26 cellular contexts compared by ENCODE assay signal in the genomic region with DNA sequence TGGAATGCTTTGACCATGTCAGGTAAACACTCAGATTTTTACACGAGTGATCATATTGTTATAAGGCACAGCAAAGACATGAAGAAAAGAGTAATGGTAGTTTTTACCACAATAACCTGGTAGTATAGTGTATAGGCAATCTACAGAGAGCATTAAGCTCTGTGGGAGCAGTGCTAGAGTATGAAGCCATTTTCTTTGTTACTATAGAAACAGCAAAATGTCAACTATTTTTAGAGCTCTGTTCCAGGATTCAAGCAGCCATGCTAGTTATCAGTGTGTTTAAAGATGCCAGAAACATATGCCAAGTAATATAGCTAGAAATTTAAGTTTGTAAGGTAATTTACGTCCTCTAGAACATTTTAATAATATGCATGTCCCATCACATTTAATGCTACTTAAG.
A peak's percentile ranks its signal among the peaks of the same experiment; 100 is the strongest.
DNase-seq lines count a peak whose midpoint lies in the region; ATAC-seq and TF ChIP-seq lines count a peak whose summit lies in the region.
"Had no signal": no experiment of that assay in that cellular context is flagged by ENCODE, and none has a peak within 500 bp of the region (broad histone marks: within the 10 kb centered on the region; RNA-seq: fewer than 3 reads in every experiment).

No MANE protein-coding gene starts in this region.

- no peaks in the 10 kb centered on the region for H3K36me3 Mint-ChIP-seq in natural killer cell
- H3K36me3 Mint-ChIP-seq: CD8-positive, alpha-beta T cell had no signal

- no peaks in the 10 kb centered on the region for H3K4me1 Mint-ChIP-seq in natural killer cell
- H3K4me1 Mint-ChIP-seq: B cell had no signal

- no peaks in the 10 kb centered on the region for H3K27me3 ChIP-seq in osteoblast (ENCODE audit: insufficient read depth, low read length)
- H3K27me3 ChIP-seq: SJCRH30 had no signal

- DNase-seq in DMS53 (lab: John Stamatoyannopoulos, UW): peak; percentile 4
- DNase-seq in DMS53 treated with DMSO at 0.1 percent for 48 hours (lab: John Stamatoyannopoulos, UW; ENCODE audit: unreplicated experiment): no peak
- DNase-seq in NCI-H2227 (lab: John Stamatoyannopoulos, UW; ENCODE audit: unreplicated experiment): peak; percentile 30
- peak; percentile 16 for DNase-seq in fibroblast of peridontal ligament (ENCODE audit: extremely low read depth)
- no peak for DNase-seq in osteoblast (ENCODE audit: insufficient read length, low spot score, missing footprints)
- DNase-seq in GM19240 (ENCODE audit: insufficient read length, low spot score): no peak
- no peak for DNase-seq in natural killer cell
- no peak for DNase-seq in posterior cingulate gyrus
- DNase-seq: CD8-positive, alpha-beta T cell; GDM1; KG1; NCI-H1048; NCI-H1694; NCI-H2029 treated with DMSO at 0.1 percent for 48 hours; NCI-H2171; NCI-H526; NCI-H82; NK-92 treated with Interleukin-12 subunit alpha and Interleukin-12 subunit beta, amount 100 ng/mL, for 24 hours; PC-3; SJCRH30 had no signal

- peaks cover 4 to 7% of the 10 kb centered on the region in 2 donors for H3K9me3 Mint-ChIP-seq in natural killer cell
- H3K9me3 Mint-ChIP-seq: CD8-positive, alpha-beta T cell had no signal

- H3K79me2 ChIP-seq in osteoblast (ENCODE audit: insufficient read depth, low read length): no peaks in the 10 kb centered on the region

- H3K27ac Mint-ChIP-seq in natural killer cell: no peak overlapping the region
- H3K27ac Mint-ChIP-seq: B cell; CD8-positive, alpha-beta T cell had no signal

- H2AFZ ChIP-seq in osteoblast (ENCODE audit: low read length): peak overlapping the region; percentile 61

- no peaks in the 10 kb centered on the region for H4K20me1 ChIP-seq in osteoblast (ENCODE audit: insufficient read depth, low read length)

- H3K4me2 ChIP-seq in osteoblast (ENCODE audit: insufficient read depth, low read length): no peak overlapping the region

- H3K27ac ChIP-seq in osteoblast (ENCODE audit: low read depth, low read length): no peak overlapping the region
- H3K27ac ChIP-seq: 22Rv1, C4-2B, SJCRH30 had no signal

- no peak for ATAC-seq in natural killer cell
- ATAC-seq: CD8-positive, alpha-beta T cell; GM12878; HCT116; HepG2; PC-3 had no signal

- H3K36me3 ChIP-seq in osteoblast (ENCODE audit: insufficient read depth, low read length): no peaks in the 10 kb centered on the region
- H3K36me3 ChIP-seq: SJCRH30 had no signal

- intact Hi-C loops in natural killer cell (cut with micrococcal nuclease): no loop called here
- intact Hi-C loops in posterior cingulate gyrus (cut with DNase I): no loop called here

- H3K4me1 ChIP-seq in osteoblast (ENCODE audit: insufficient read depth, low read length): no peaks in the 10 kb centered on the region
- H3K4me1 ChIP-seq: SJCRH30 had no signal

- H3K9me3 ChIP-seq in osteoblast (ENCODE audit: low read depth, low read length): no peaks in the 10 kb centered on the region
- H3K9me3 ChIP-seq: SJCRH30 had no signal

- no peak overlapping the region for H3K4me3 Mint-ChIP-seq in natural killer cell
- H3K4me3 Mint-ChIP-seq: B cell; CD8-positive, alpha-beta T cell had no signal

- no peak overlapping the region for H3K4me3 ChIP-seq in osteoblast (ENCODE audit: insufficient read depth, low read length)
- H3K4me3 ChIP-seq: GM12878, SJCRH30 had no signal

- H3K27me3 Mint-ChIP-seq in natural killer cell (ENCODE audit: low read depth in 2 of 2): no peaks in the 10 kb centered on the region
- H3K27me3 Mint-ChIP-seq: B cell had no signal

- TF ChIP-seq CTCF in osteoblast (IDR thresholded peaks at IDR 0.05; ENCODE audit: extremely low read depth, low read depth, low read length) (no peak), natural killer cell (IDR thresholded peaks at IDR 0.05) (no peak)

Comparison
In these comparisons a context has a peak if more than half of its experiments do, and no peak if none do; other contexts are left out.
1. DNase-seq: peak in DMS53 (single experiment), NCI-H2227 (single experiment) and fibroblast of peridontal ligament (single experiment); none in DMS53 treated with DMSO at 0.1 percent for 48 hours (single experiment), osteoblast (single experiment), GM19240 (single experiment), natural killer cell (single experiment) and posterior cingulate gyrus (0 of 10).